18 cellular contexts compared by ENCODE assay signal in genomic region chr5:138111937-138112336, GRCh38. TPM values are rescaled to one million over a fixed set of nuclear protein-coding genes. Genes with fewer than 3 reads are reported as not detected.
DNase-seq lines count a peak whose midpoint lies in the region; ATAC-seq and TF ChIP-seq lines count a peak whose summit lies in the region.
"Had no signal": no experiment of that assay in that cellular context is flagged by ENCODE, and none has a peak within 500 bp of the region (broad histone marks: within the 10 kb centered on the region; RNA-seq: fewer than 3 reads in every experiment).

No MANE protein-coding gene starts in this region.

- H3K4me1 Mint-ChIP-seq in activated CD4-positive, alpha-beta T cell treated with anti-CD3 and anti-CD28 coated beads, Interleukin-2, amount 10 ng/mL, durations not matched to agents 7 days and 5 days, result no peaks in the 10 kb centered on the region

- no peak overlapping the region for H3K27ac ChIP-seq in SK-N-SH (ENCODE audit: low read depth in 2 of 2, low read length in 1 of 2)
- H3K27ac ChIP-seq in prostate gland, result no peak overlapping the region
- H3K27ac ChIP-seq: heart right ventricle, PC-9, right atrium auricular region had no signal

- 4% methylated on average over 1 of the region's 1 CpG for WGBS in SK-N-SH (ENCODE audit: low lambda C conversion rate)
- WGBS in prostate gland, result 8% methylated on average over 1 of the region's 1 CpG

- H3F3A ChIP-seq in SK-N-SH (replicated peaks; ENCODE audit: insufficient read depth), result peaks cover 14% of the 10 kb centered on the region

- no peaks in the 10 kb centered on the region for H3K36me3 ChIP-seq in SK-N-SH (replicated peaks in 1 of 2; ENCODE audit: control insufficient read depth in 1 of 2, insufficient read depth in 2 of 2, low read length in 1 of 2)
- no peaks in the 10 kb centered on the region for H3K36me3 ChIP-seq in prostate gland
- H3K36me3 ChIP-seq: heart right ventricle, right atrium auricular region had no signal

- no peak for TF ChIP-seq RAD21 in SK-N-SH (IDR thresholded peaks at IDR 0.05; ENCODE audit: low read length)

- H3K9me2 ChIP-seq in SK-N-SH, result no peaks in the 10 kb centered on the region

- peak overlapping the region; percentile 20; the same call in 1 of the 2 replicates for H2AFZ ChIP-seq in SK-N-SH (ENCODE audit: low read depth)
- H2AFZ ChIP-seq: PC-9 had no signal

- no peak for TF ChIP-seq EP300 in SK-N-SH (IDR thresholded peaks at IDR 0.05; ENCODE audit: borderline replicate concordance in 1 of 2, low read depth in 1 of 2, low read length in 1 of 2)

- 0 out of 2 replicates have a peak overlapping the region, but pooled peaks have one; percentile 27 for H3K4me2 ChIP-seq in SK-N-SH
- H3K4me2 ChIP-seq: PC-9 had no signal

- H3K9ac ChIP-seq in SK-N-SH, result no peak overlapping the region

- no peaks in the 10 kb centered on the region for H4K20me1 ChIP-seq in SK-N-SH (ENCODE audit: insufficient read depth)

- H3K4me3 ChIP-seq in SK-N-SH (ENCODE audit: low read depth in 2 of 2, low read length in 1 of 2) (no peak overlapping the region), prostate gland (no peak overlapping the region)
- H3K4me3 ChIP-seq: heart right ventricle, PC-9, right atrium auricular region had no signal

- H3K36me3 Mint-ChIP-seq in activated CD4-positive, alpha-beta T cell treated with anti-CD3 and anti-CD28 coated beads, Interleukin-2, amount 10 ng/mL, durations not matched to agents 7 days and 5 days (ENCODE audit: low read depth), result no peaks in the 10 kb centered on the region

- H3K79me2 ChIP-seq in SK-N-SH (ENCODE audit: insufficient read depth), result no peaks in the 10 kb centered on the region

- no peaks in the 10 kb centered on the region for H3K4me1 ChIP-seq in SK-N-SH (ENCODE audit: control insufficient read depth in 1 of 2, insufficient read depth in 2 of 2, low read depth in 1 of 2, low read length in 1 of 2)
- H3K4me1 ChIP-seq in prostate gland (replicated peaks), result no peaks in the 10 kb centered on the region
- H3K4me1 ChIP-seq: right atrium auricular region had no signal

- intact Hi-C loops in prostate gland (cut with DNase I), result no loop called here

- H3K27me3 ChIP-seq in SK-N-SH (ENCODE audit: insufficient read depth), result no peaks in the 10 kb centered on the region
- H3K27me3 ChIP-seq in prostate gland (replicated peaks; ENCODE audit: insufficient read depth), result no peaks in the 10 kb centered on the region
- H3K27me3 ChIP-seq: right atrium auricular region had no signal

- in situ Hi-C loops in ACHN (cut with HindIII; ENCODE audit: low pct_ligation_motif_present, low pct_unique_long_range_greater_than_20kb, low sequenced_read_pairs), result no loop called here

- no peak for ATAC-seq in GM21528 (IDR thresholded peaks at IDR 0.05; ENCODE audit: low FRiP score, unreplicated experiment)
- ATAC-seq: heart right ventricle had no signal

- no peak overlapping the region for H3K4me3 Mint-ChIP-seq in activated CD4-positive, alpha-beta T cell treated with anti-CD3 and anti-CD28 coated beads, Interleukin-2, amount 10 ng/mL, durations not matched to agents 7 days and 5 days
- H3K4me3 Mint-ChIP-seq: CD4-positive, alpha-beta T cell; endodermal cell had no signal

- TF ChIP-seq CTCF in SK-N-SH (IDR thresholded peaks at IDR 0.05), result no peak
- TF ChIP-seq CTCF in prostate gland (IDR thresholded peaks at IDR 0.05), result no peak

- no peaks in the 10 kb centered on the region for H3K9me3 ChIP-seq in SK-N-SH
- no peaks in the 10 kb centered on the region for H3K9me3 ChIP-seq in prostate gland
- H3K9me3 ChIP-seq: heart right ventricle, right atrium auricular region had no signal

- DNase-seq in ACHN (peak; percentile 38), HCEC 1CT (peak; percentile 21), SK-N-SH (no peak), glomerular visceral epithelial cell (ENCODE audit: extremely low spot score) (peak; percentile 11), DMS53 (lab: John Stamatoyannopoulos, UW) (no peak), prostate gland (ENCODE audit: low spot score) (no peak)
- no peak for DNase-seq in activated CD4-positive, alpha-beta T cell treated with anti-CD3 and anti-CD28 coated beads, Interleukin-2, amount 10 ng/mL, durations not matched to agents 7 days and 5 days
- DNase-seq: activated CD4-positive, alpha-beta T cell treated with anti-CD3 and anti-CD28 coated beads for 4 hours; CD4-positive, alpha-beta T cell; endodermal cell; heart right ventricle; NCI-H2171; nucleus accumbens; stimulated activated CD4-positive, alpha-beta T cell treated with anti-CD3 and anti-CD28 coated beads, Interleukin-15, amount 100 ng/mL, for 24 hours had no signal

- no peak for TF ChIP-seq POLR2A in prostate gland (IDR thresholded peaks at IDR 0.05)

- CTCF ChIA-PET in SK-N-SH (lab: Yijun Ruan, JAX), result interaction anchor here (1.2 to 4.5 kb wide), 5 partner anchors 21 to 76 kb away, joined by 3 to 18 read pairs (median 16); no protein-coding TSS in a partner anchor
- CTCF ChIA-PET in activated CD4-positive, alpha-beta T cell treated with anti-CD3 and anti-CD28 coated beads, Interleukin-2, amount 10 ng/mL, durations not matched to agents 7 days and 5 days (lab: Charles Lee), result no interaction called here

- POLR2A ChIA-PET in SK-N-SH (lab: Yijun Ruan, JAX), result no interaction called here
- POLR2A ChIA-PET in activated CD4-positive, alpha-beta T cell treated with anti-CD3 and anti-CD28 coated beads, Interleukin-2, amount 10 ng/mL, durations not matched to agents 7 days and 5 days (lab: Charles Lee), result no interaction called here

- H3K27me3 Mint-ChIP-seq in activated CD4-positive, alpha-beta T cell treated with anti-CD3 and anti-CD28 coated beads, Interleukin-2, amount 10 ng/mL, durations not matched to agents 7 days and 5 days, result peaks cover 16% of the 10 kb centered on the region
- H3K27me3 Mint-ChIP-seq: CD4-positive, alpha-beta T cell had no signal

- H3K27ac Mint-ChIP-seq in activated CD4-positive, alpha-beta T cell treated with anti-CD3 and anti-CD28 coated beads, Interleukin-2, amount 10 ng/mL, durations not matched to agents 7 days and 5 days, result no peak overlapping the region
- H3K27ac Mint-ChIP-seq: CD4-positive, alpha-beta T cell; endodermal cell had no signal

- H3K9me3 Mint-ChIP-seq in activated CD4-positive, alpha-beta T cell treated with anti-CD3 and anti-CD28 coated beads, Interleukin-2, amount 10 ng/mL, durations not matched to agents 7 days and 5 days, result no peaks in the 10 kb centered on the region
- H3K9me3 Mint-ChIP-seq: CD4-positive, alpha-beta T cell; endodermal cell had no signal

TF ChIP-seq in SK-N-SH, 30 proteins besides CTCF, POLR2A, EP300 and RAD21:
- TF ChIP-seq MAX (IDR thresholded peaks at IDR 0.05; ENCODE audit: low read depth), result no peak
- peak; percentile 30; the same call in 1 of the 2 replicates for TF ChIP-seq FOSL2 (IDR thresholded peaks at IDR 0.05; ENCODE audit: borderline replicate concordance, low read depth)

RNA-seq across cellular contexts. Expression of gene NME5, which starts 27.3 kb away (rescaled TPM):
- 3.7 and 4.1 TPM in 2 replicates for polyA plus RNA-seq in SK-N-SH (2012; rRNA removed)
- 5.4 and 7.6 TPM in 2 replicates for polyA plus RNA-seq in SK-N-SH (2012; cell fraction: cytosol; rRNA removed)
- polyA plus RNA-seq in SK-N-SH (2012; cell fraction: nucleus; rRNA removed), result 2.2 and 3.1 TPM in 2 replicates
- total RNA-seq in activated CD4-positive, alpha-beta T cell treated with anti-CD3 and anti-CD28 coated beads, Interleukin-2, amount 10 ng/mL, durations not matched to agents 7 days and 5 days, result not detected
- 1 to 10 TPM; 5.8 to 6.6 TPM for total RNA-seq in prostate gland
- total RNA-seq: CD4-positive, alpha-beta T cell had no signal

RNA-seq across cellular contexts. Expression of gene WNT8A, which starts 28.1 kb away (rescaled TPM):
- polyA plus RNA-seq in SK-N-SH (2012; rRNA removed), result not detected in 2 replicates
- not detected in 2 replicates for polyA plus RNA-seq in SK-N-SH (2012; cell fraction: cytosol; rRNA removed)
- not detected in 2 replicates for polyA plus RNA-seq in SK-N-SH (2012; cell fraction: nucleus; rRNA removed)
- total RNA-seq in activated CD4-positive, alpha-beta T cell treated with anti-CD3 and anti-CD28 coated beads, Interleukin-2, amount 10 ng/mL, durations not matched to agents 7 days and 5 days, result not detected
- total RNA-seq in prostate gland, result 1 to 10 TPM in 1 of 2 donors, not detected in 1; 1.1 TPM
- total RNA-seq: CD4-positive, alpha-beta T cell; heart right ventricle; lower leg skin; PC-9; right atrium auricular region had no signal
- polyA plus RNA-seq: heart right ventricle had no signal

Comparison
In these comparisons a context has a peak if more than half of its experiments do, and no peak if none do; other contexts are left out.
1. DNase-seq: peak in ACHN (single experiment), HCEC 1CT (single experiment) and glomerular visceral epithelial cell (single experiment); none in SK-N-SH (single experiment), activated CD4-positive, alpha-beta T cell treated with anti-CD3 and anti-CD28 coated beads, Interleukin-2, amount 10 ng/mL, durations not matched to agents 7 days and 5 days (single experiment), DMS53 (single experiment) and prostate gland (single experiment).
2. RNA of gene NME5, which starts 27.3 kb away (total RNA-seq): 5.8 to 6.6 TPM in prostate gland; not detected in activated CD4-positive, alpha-beta T cell treated with anti-CD3 and anti-CD28 coated beads, Interleukin-2, amount 10 ng/mL, durations not matched to agents 7 days and 5 days; every median in the first group is over 4 times any median in the second.